In genomic region chr1:108598340-108598739, GRCh38 we compare ENCODE assay signal across 27 cellular contexts. TPM values are rescaled to one million over a fixed set of nuclear protein-coding genes. Genes with fewer than 3 reads are reported as not detected.
DNase-seq lines count a peak whose midpoint lies in the region; ATAC-seq lines count a peak whose summit lies in the region.
"Had no signal": no experiment of that assay in that cellular context is flagged by ENCODE, and none has a peak within 500 bp of the region (broad histone marks: within the 10 kb centered on the region; RNA-seq: fewer than 3 reads in every experiment).

No MANE protein-coding gene starts in this region.

- no peak overlapping the region for H3K27ac ChIP-seq in aorta (ENCODE audit: low read depth in 1 of 2, low read length in 2 of 2)
- H3K27ac ChIP-seq: BLaER1 treated with 17β-estradiol and CSF1 and Interleukin-3, amounts not matched to agents 10 nM and 100 nM had no signal

- ATAC-seq in stimulated activated memory B cell treated with anti-CD40 and anti-IgM and Interleukin-4, amounts not matched to agents 10 μg/mL and 1 μg/mL and 100 μg/mL, for 72 hours: no peak
- ATAC-seq in HG03520 (IDR thresholded peaks at IDR 0.05; ENCODE audit: unreplicated experiment): no peak
- no peak for ATAC-seq in aorta (ENCODE audit: low FRiP score)
- ATAC-seq: GM12878, PC-3 had no signal

- DNase-seq in NCI-H510A treated with DMSO at 0.1 percent for 48 hours (lab: John Stamatoyannopoulos, UW): peak; percentile 28
- no peak for DNase-seq in NCI-H510A (lab: John Stamatoyannopoulos, UW)
- peak; percentile 16 for DNase-seq in EL
- DNase-seq in NCI-H187 treated with DMSO at 0.1 percent for 48 hours (lab: John Stamatoyannopoulos, UW): peak; percentile 47
- DNase-seq in iris pigment epithelial cell (ENCODE audit: low read depth): peak; percentile 28
- no peak for DNase-seq in aorta
- DNase-seq: AML-193; CD4-positive, alpha-beta T cell; GOT3; HFFc6; KG1; MG63; NCI-H1105 treated with DMSO at 0.1 percent for 48 hours; NCI-H1694; NCI-H2081; NCI-H2171 treated with DMSO at 0.1 percent for 48 hours; NCI-H446 treated with DMSO at 0.1 percent for 48 hours; NCI-H69; NK-92 treated with Interleukin-12 subunit alpha and Interleukin-12 subunit beta, amount 100 ng/mL, for 24 hours; PC-3; SK-N-SH; SW 1271 had no signal

- 94 to 96% methylated on average over 1 of the region's 1 CpG for WGBS in aorta, 2 donors

- H3K27me3 Mint-ChIP-seq in stimulated activated memory B cell treated with anti-CD40 and anti-IgM and Interleukin-4, amounts not matched to agents 10 μg/mL and 1 μg/mL and 100 μg/mL, for 72 hours: no peaks in the 10 kb centered on the region
- H3K27me3 Mint-ChIP-seq: CD4-positive, alpha-beta T cell had no signal

- H3K4me3 Mint-ChIP-seq in stimulated activated memory B cell treated with anti-CD40 and anti-IgM and Interleukin-4, amounts not matched to agents 10 μg/mL and 1 μg/mL and 100 μg/mL, for 72 hours: no peak overlapping the region
- H3K4me3 Mint-ChIP-seq: CD4-positive, alpha-beta T cell; HFFc6 had no signal

- H3K36me3 ChIP-seq in aorta (ENCODE audit: control insufficient read depth in 1 of 2, insufficient read depth in 2 of 2, low read length in 1 of 2): no peaks in the 10 kb centered on the region
- H3K36me3 ChIP-seq: HAP-1 had no signal

- peaks cover 0 to 1% of the 10 kb centered on the region in 2 donors for H3K4me1 ChIP-seq in aorta (ENCODE audit: control insufficient read depth in 1 of 2, insufficient read depth in 2 of 2, low read length in 2 of 2)
- H3K4me1 ChIP-seq: HAP-1 had no signal

- peaks cover 12% of the 10 kb centered on the region for H3K4me1 Mint-ChIP-seq in stimulated activated memory B cell treated with anti-CD40 and anti-IgM and Interleukin-4, amounts not matched to agents 10 μg/mL and 1 μg/mL and 100 μg/mL, for 72 hours

- H3K4me3 ChIP-seq in aorta (ENCODE audit: low read length in 2 of 2): no peak overlapping the region
- H3K4me3 ChIP-seq: BLaER1 treated with 17β-estradiol and CSF1 and Interleukin-3, amounts not matched to agents 10 nM and 100 nM; GM12878; HAP-1; MG63 had no signal

- intact Hi-C loops in aorta (cut with DNase I): no loop called here

- no peaks in the 10 kb centered on the region for H3K27me3 ChIP-seq in aorta (ENCODE audit: control insufficient read depth in 1 of 2, insufficient read depth in 2 of 2, low read length in 1 of 2)
- H3K27me3 ChIP-seq: BLaER1 treated with 17β-estradiol and CSF1 and Interleukin-3, amounts not matched to agents 10 nM and 100 nM; MG63 had no signal

- no peaks in the 10 kb centered on the region for H3K9me3 ChIP-seq in aorta (ENCODE audit: control insufficient read depth, low read length)
- H3K9me3 ChIP-seq: BLaER1 treated with 17β-estradiol and CSF1 and Interleukin-3, amounts not matched to agents 10 nM and 100 nM; HAP-1; MG63; SK-N-SH had no signal

- H3K9me3 Mint-ChIP-seq in stimulated activated memory B cell treated with anti-CD40 and anti-IgM and Interleukin-4, amounts not matched to agents 10 μg/mL and 1 μg/mL and 100 μg/mL, for 72 hours: no peaks in the 10 kb centered on the region
- H3K9me3 Mint-ChIP-seq: CD4-positive, alpha-beta T cell; HFFc6 had no signal

- H3K36me3 Mint-ChIP-seq in stimulated activated memory B cell treated with anti-CD40 and anti-IgM and Interleukin-4, amounts not matched to agents 10 μg/mL and 1 μg/mL and 100 μg/mL, for 72 hours: peaks cover 22% of the 10 kb centered on the region

- no peak overlapping the region for H3K27ac Mint-ChIP-seq in stimulated activated memory B cell treated with anti-CD40 and anti-IgM and Interleukin-4, amounts not matched to agents 10 μg/mL and 1 μg/mL and 100 μg/mL, for 72 hours
- H3K27ac Mint-ChIP-seq: HFFc6 had no signal

RNA-seq across cellular contexts. Expression of gene EEIG2, which starts 38.4 kb away (rescaled TPM):
- total RNA-seq in aorta: 10 to 100 TPM; 13.6 to 34.9 TPM
- 10 to 100 TPM in 1 of 2 donors, 1 to 10 TPM in 1; 7.6 to 11.0 TPM for polyA plus RNA-seq in aorta

Comparison
In these comparisons a context has a peak if more than half of its experiments do, and no peak if none do; other contexts are left out.
1. DNase-seq: peak in NCI-H510A treated with DMSO at 0.1 percent for 48 hours (single experiment), EL (single experiment), NCI-H187 treated with DMSO at 0.1 percent for 48 hours (single experiment) and iris pigment epithelial cell (single experiment); none in NCI-H510A (single experiment) and aorta (0 of 2).